Comparison of ENCODE assay signal across 8 cellular contexts in genomic region chr15:101294731-101295606, GRCh38. TPM values are rescaled to one million over a fixed set of nuclear protein-coding genes. Genes with fewer than 3 reads are reported as not detected.
DNase-seq lines count a peak whose midpoint lies in the region; ATAC-seq and TF ChIP-seq lines count a peak whose summit lies in the region.

Gene SNRPA1 (minus strand): TSS chr15:101295248. CDS start chr15:101295178, 70 bp downstream.

- H3K4me3 ChIP-seq in kidney epithelial cell (ENCODE audit: low read depth, low read length): peak within 1 kb of the TSS; percentile 97

- DNase-seq in AML-193 (lab: John Stamatoyannopoulos, UW): peak; percentile 88 to 89
- DNase-seq in NCI-H510A (lab: John Stamatoyannopoulos, UW): peak; percentile 82
- peak; percentile 95 for DNase-seq in activated CD4-positive, alpha-beta T cell treated with anti-CD3 and anti-CD28 coated beads for 1 hour
- DNase-seq in cerebellum (ENCODE audit: low spot score): peak; percentile 94
- peak; percentile 67 for DNase-seq in kidney epithelial cell (ENCODE audit: low read depth)
- DNase-seq in stimulated activated CD4-positive, alpha-beta T cell treated with anti-CD3 and anti-CD28 coated beads, Interleukin-15, amount 100 ng/mL, for 24 hours: peak; percentile 99

- peak; percentile 91 for TF ChIP-seq POLR2A in GM19193 (IDR thresholded peaks at IDR 0.05; ENCODE audit: extremely low read depth, insufficient read depth, insufficient read length)

- no peak for TF ChIP-seq CTCF in kidney epithelial cell (IDR thresholded peaks at IDR 0.05; ENCODE audit: insufficient read depth, low read length, poor library complexity, severe bottlenecking)

- no peaks in the 10 kb centered on the region for H3K36me3 ChIP-seq in kidney epithelial cell (ENCODE audit: control insufficient read depth, insufficient read depth, low read length)

- peak; percentile 83 for ATAC-seq in HG03432 (IDR thresholded peaks at IDR 0.05; ENCODE audit: unreplicated experiment)

- no peaks in the 10 kb centered on the region for H3K27me3 ChIP-seq in kidney epithelial cell (ENCODE audit: control insufficient read depth, insufficient read depth, low read length)

RNA-seq across cellular contexts. Expression of gene SNRPA1, which starts in this region (rescaled TPM):
- total RNA-seq in cerebellum (18.1 TPM), kidney epithelial cell (21.7 and 39.8 TPM in 2 replicates)

Comparison
In these comparisons a context has a peak if more than half of its experiments do, and no peak if none do; other contexts are left out.
1. Peak in every context shown above with its lines: DNase-seq, ATAC-seq and H3K4me3 ChIP-seq.